ENCODE assay signal across 1 cellular context in genomic region chr19:40718774-40719391, GRCh38.
TF ChIP-seq lines count a peak whose summit lies in the region.

No MANE protein-coding gene starts in this region.

TF ChIP-seq in HepG2, 621 proteins besides CTCF, POLR2A, EP300 and RAD21 (continued from another document and continues in another):
- TF ChIP-seq FOXP4 (CRISPR knock-in tag; IDR thresholded peaks at IDR 0.05) (peak; percentile 63), ZNF441 (CRISPR knock-in tag; IDR thresholded peaks at IDR 0.05; ENCODE audit: borderline replicate concordance) (0 out of 2 replicates have a peak, but pooled peaks have one; percentile 50), SKIL (CRISPR knock-in tag; IDR thresholded peaks at IDR 0.05; ENCODE audit: borderline replicate concordance) (0 out of 2 replicates have a peak, but pooled peaks have one; percentile 28), HNF4G (IDR thresholded peaks at IDR 0.05; ENCODE audit: borderline replicate concordance, low read depth, low read length) (peak; percentile 94), HNF4G (CRISPR knock-in tag; IDR thresholded peaks at IDR 0.05; ENCODE audit: borderline replicate concordance, low read depth) (peak; percentile 80; the same call in 1 of the 2 replicates), MAX (IDR thresholded peaks at IDR 0.05) (peak; percentile 86; the same call in 1 of the 2 replicates), NR2C2 (CRISPR knock-in tag; IDR thresholded peaks at IDR 0.05; ENCODE audit: borderline replicate concordance) (peak; percentile 48; the same call in 1 of the 2 replicates), ZKSCAN5 (CRISPR knock-in tag; IDR thresholded peaks at IDR 0.05) (no peak), SKI (IDR thresholded peaks at IDR 0.05; ENCODE audit: partially characterized antibody) (peak; percentile 37), SNAPC2 (CRISPR knock-in tag; IDR thresholded peaks at IDR 0.05) (no peak), ZBTB20 (CRISPR knock-in tag; IDR thresholded peaks at IDR 0.05; ENCODE audit: borderline replicate concordance, low read depth) (peak; percentile 46; the same call in 1 of the 2 replicates), SUZ12 (IDR thresholded peaks at IDR 0.05; ENCODE audit: low read depth, low read length) (no peak), TEAD3 (CRISPR knock-in tag; optimal IDR thresholded peaks at IDR 0.05; ENCODE audit: borderline replicate concordance) (peak; percentile 31), RARG (CRISPR knock-in tag; IDR thresholded peaks at IDR 0.05; ENCODE audit: low read depth) (no peak), ZNF703 (CRISPR knock-in tag; IDR thresholded peaks at IDR 0.05; ENCODE audit: borderline replicate concordance) (no peak), ZNF878 (CRISPR knock-in tag; IDR thresholded peaks at IDR 0.05) (0 out of 2 replicates have a peak, but pooled peaks have one; percentile 35), ARID4A (CRISPR knock-in tag; IDR thresholded peaks at IDR 0.05; ENCODE audit: borderline replicate concordance) (peak; percentile 89), ZFP36L2 (CRISPR knock-in tag; IDR thresholded peaks at IDR 0.05) (no peak), ZNF256 (CRISPR knock-in tag; conservative IDR thresholded peaks at IDR 0.05) (0 out of 2 replicates have a peak, but pooled peaks have one; percentile 16), ZBTB8A (CRISPR knock-in tag; IDR thresholded peaks at IDR 0.05; ENCODE audit: borderline replicate concordance, low read depth) (no peak), ZNF670 (CRISPR knock-in tag; IDR thresholded peaks at IDR 0.05; ENCODE audit: borderline replicate concordance) (no peak), ZNF362 (CRISPR knock-in tag; IDR thresholded peaks at IDR 0.05; ENCODE audit: borderline replicate concordance) (0 out of 2 replicates have a peak, but pooled peaks have one; percentile 15), EZH2 (conservative IDR thresholded peaks at IDR 0.05; ENCODE audit: low read depth, low read length) (no peak), MED13 (CRISPR knock-in tag; IDR thresholded peaks at IDR 0.05) (no peak), ZSCAN20 (CRISPR knock-in tag; IDR thresholded peaks at IDR 0.05; ENCODE audit: borderline replicate concordance) (no peak), ZNF772 (CRISPR knock-in tag; IDR thresholded peaks at IDR 0.05) (peak; percentile 41; the same call in 1 of the 2 replicates), SRY (CRISPR knock-in tag; IDR thresholded peaks at IDR 0.05) (peak; percentile 76; the same call in 1 of the 2 replicates), ZNF780A (CRISPR knock-in tag; IDR thresholded peaks at IDR 0.05) (no peak), FOSL2 (CRISPR knock-in tag; IDR thresholded peaks at IDR 0.05) (no peak), NFKB2 (CRISPR knock-in tag; IDR thresholded peaks at IDR 0.05; ENCODE audit: borderline replicate concordance) (peak; percentile 56; the same call in 1 of the 2 replicates), KAT8 (CRISPR knock-in tag; IDR thresholded peaks at IDR 0.05) (peak; percentile 64; the same call in 1 of the 2 replicates)
- TF ChIP-seq, protein P1, sequence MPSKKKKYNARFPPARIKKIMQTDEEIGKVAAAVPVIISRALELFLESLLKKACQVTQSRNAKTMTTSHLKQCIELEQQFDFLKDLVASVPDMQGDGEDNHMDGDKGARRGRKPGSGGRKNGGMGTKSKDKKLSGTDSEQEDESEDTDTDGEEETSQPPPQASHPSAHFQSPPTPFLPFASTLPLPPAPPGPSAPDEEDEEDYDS (CRISPR knock-in tag; IDR thresholded peaks at IDR 0.05), result no peak
- TF ChIP-seq, protein P2, sequence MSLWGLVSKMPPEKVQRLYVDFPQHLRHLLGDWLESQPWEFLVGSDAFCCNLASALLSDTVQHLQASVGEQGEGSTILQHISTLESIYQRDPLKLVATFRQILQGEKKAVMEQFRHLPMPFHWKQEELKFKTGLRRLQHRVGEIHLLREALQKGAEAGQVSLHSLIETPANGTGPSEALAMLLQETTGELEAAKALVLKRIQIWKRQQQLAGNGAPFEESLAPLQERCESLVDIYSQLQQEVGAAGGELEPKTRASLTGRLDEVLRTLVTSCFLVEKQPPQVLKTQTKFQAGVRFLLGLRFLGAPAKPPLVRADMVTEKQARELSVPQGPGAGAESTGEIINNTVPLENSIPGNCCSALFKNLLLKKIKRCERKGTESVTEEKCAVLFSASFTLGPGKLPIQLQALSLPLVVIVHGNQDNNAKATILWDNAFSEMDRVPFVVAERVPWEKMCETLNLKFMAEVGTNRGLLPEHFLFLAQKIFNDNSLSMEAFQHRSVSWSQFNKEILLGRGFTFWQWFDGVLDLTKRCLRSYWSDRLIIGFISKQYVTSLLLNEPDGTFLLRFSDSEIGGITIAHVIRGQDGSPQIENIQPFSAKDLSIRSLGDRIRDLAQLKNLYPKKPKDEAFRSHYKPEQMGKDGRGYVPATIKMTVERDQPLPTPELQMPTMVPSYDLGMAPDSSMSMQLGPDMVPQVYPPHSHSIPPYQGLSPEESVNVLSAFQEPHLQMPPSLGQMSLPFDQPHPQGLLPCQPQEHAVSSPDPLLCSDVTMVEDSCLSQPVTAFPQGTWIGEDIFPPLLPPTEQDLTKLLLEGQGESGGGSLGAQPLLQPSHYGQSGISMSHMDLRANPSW (CRISPR knock-in tag; IDR thresholded peaks at IDR 0.05; ENCODE audit: borderline replicate concordance), result no peak
- TF ChIP-seq, protein P3, sequence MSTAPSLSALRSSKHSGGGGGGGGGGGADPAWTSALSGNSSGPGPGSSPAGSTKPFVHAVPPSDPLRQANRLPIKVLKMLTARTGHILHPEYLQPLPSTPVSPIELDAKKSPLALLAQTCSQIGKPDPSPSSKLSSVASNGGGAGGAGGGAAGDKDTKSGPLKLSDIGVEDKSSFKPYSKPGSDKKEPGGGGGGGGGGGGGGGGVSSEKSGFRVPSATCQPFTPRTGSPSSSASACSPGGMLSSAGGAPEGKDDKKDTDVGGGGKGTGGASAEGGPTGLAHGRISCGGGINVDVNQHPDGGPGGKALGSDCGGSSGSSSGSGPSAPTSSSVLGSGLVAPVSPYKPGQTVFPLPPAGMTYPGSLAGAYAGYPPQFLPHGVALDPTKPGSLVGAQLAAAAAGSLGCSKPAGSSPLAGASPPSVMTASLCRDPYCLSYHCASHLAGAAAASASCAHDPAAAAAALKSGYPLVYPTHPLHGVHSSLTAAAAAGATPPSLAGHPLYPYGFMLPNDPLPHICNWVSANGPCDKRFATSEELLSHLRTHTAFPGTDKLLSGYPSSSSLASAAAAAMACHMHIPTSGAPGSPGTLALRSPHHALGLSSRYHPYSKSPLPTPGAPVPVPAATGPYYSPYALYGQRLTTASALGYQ (CRISPR knock-in tag; IDR thresholded peaks at IDR 0.05), result 0 out of 2 replicates have a peak, but pooled peaks have one; percentile 30
- TF ChIP-seq, protein P4, sequence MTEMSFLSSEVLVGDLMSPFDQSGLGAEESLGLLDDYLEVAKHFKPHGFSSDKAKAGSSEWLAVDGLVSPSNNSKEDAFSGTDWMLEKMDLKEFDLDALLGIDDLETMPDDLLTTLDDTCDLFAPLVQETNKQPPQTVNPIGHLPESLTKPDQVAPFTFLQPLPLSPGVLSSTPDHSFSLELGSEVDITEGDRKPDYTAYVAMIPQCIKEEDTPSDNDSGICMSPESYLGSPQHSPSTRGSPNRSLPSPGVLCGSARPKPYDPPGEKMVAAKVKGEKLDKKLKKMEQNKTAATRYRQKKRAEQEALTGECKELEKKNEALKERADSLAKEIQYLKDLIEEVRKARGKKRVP (CRISPR knock-in tag; IDR thresholded peaks at IDR 0.05), result peak in 1 of 2 experiments; percentile 77; a peak in 2 of 4 replicates
- TF ChIP-seq, protein P5, sequence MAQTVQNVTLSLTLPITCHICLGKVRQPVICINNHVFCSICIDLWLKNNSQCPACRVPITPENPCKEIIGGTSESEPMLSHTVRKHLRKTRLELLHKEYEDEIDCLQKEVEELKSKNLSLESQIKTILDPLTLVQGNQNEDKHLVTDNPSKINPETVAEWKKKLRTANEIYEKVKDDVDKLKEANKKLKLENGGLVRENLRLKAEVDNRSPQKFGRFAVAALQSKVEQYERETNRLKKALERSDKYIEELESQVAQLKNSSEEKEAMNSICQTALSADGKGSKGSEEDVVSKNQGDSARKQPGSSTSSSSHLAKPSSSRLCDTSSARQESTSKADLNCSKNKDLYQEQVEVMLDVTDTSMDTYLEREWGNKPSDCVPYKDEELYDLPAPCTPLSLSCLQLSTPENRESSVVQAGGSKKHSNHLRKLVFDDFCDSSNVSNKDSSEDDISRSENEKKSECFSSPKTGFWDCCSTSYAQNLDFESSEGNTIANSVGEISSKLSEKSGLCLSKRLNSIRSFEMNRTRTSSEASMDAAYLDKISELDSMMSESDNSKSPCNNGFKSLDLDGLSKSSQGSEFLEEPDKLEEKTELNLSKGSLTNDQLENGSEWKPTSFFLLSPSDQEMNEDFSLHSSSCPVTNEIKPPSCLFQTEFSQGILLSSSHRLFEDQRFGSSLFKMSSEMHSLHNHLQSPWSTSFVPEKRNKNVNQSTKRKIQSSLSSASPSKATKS (CRISPR knock-in tag; IDR thresholded peaks at IDR 0.05), result no peak
- TF ChIP-seq, protein P6, sequence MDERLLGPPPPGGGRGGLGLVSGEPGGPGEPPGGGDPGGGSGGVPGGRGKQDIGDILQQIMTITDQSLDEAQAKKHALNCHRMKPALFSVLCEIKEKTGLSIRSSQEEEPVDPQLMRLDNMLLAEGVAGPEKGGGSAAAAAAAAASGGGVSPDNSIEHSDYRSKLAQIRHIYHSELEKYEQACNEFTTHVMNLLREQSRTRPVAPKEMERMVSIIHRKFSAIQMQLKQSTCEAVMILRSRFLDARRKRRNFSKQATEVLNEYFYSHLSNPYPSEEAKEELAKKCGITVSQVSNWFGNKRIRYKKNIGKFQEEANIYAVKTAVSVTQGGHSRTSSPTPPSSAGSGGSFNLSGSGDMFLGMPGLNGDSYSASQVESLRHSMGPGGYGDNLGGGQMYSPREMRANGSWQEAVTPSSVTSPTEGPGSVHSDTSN (CRISPR knock-in tag; IDR thresholded peaks at IDR 0.05), result no peak
- TF ChIP-seq, protein P7, sequence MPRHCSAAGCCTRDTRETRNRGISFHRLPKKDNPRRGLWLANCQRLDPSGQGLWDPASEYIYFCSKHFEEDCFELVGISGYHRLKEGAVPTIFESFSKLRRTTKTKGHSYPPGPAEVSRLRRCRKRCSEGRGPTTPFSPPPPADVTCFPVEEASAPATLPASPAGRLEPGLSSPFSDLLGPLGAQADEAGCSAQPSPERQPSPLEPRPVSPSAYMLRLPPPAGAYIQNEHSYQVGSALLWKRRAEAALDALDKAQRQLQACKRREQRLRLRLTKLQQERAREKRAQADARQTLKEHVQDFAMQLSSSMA (CRISPR knock-in tag; IDR thresholded peaks at IDR 0.05), result 0 out of 2 replicates have a peak, but pooled peaks have one; percentile 37
